In genomic region chr14:49944501-49944900, GRCh38 we compare ENCODE assay signal across 26 cellular contexts.
"Had no signal": no experiment of that assay in that cellular context is flagged by ENCODE, and none has a peak within 500 bp of the region (broad histone marks: within the 10 kb centered on the region; RNA-seq: fewer than 3 reads in every experiment).

No MANE protein-coding gene starts in this region.

- H3K9me3 Mint-ChIP-seq: neural crest cell had no signal

- H3K4me3 ChIP-seq: adrenal gland, body of pancreas, colonic mucosa, left ventricle myocardium inferior, lung, mucosa of descending colon, psoas muscle, right atrium auricular region, suprapubic skin, tibial nerve had no signal

- H3K27me3 ChIP-seq: adrenal gland, body of pancreas, colonic mucosa, right atrium auricular region, suprapubic skin, tibial nerve had no signal

- H3K9me3 ChIP-seq: adrenal gland, body of pancreas, colonic mucosa, left ventricle myocardium inferior, mucosa of descending colon, psoas muscle, right atrium auricular region, suprapubic skin, tibial nerve had no signal

- FAIRE-seq: frontal cortex, islet of Langerhans had no signal

- DNase-seq: activated CD4-positive, alpha-beta memory T cell treated with anti-CD3 and anti-CD28 coated beads for 36 hours; activated CD4-positive, alpha-beta T cell treated with anti-CD3 and anti-CD28 coated beads, Interleukin-2, amount 10 ng/mL, durations not matched to agents 24 days and 14 days; activated CD4-positive, CD25-positive, alpha-beta regulatory T cell treated with anti-CD3 and anti-CD28 coated beads, Interleukin-2, amount 50 U/mL, for 72 hours; activated gamma-delta T cell treated with Interleukin-2 at 50 U/mL for 16 hours; activated T-cell treated with anti-CD3 and anti-CD28 coated beads, Interleukin-2, amount 50 U/mL, for 1 hour; aorta; cerebellar nuclear complex; colonic mucosa; effector memory CD4-positive, alpha-beta T cell; left ventricle myocardium inferior; mucosa of descending colon; nucleus accumbens; psoas muscle; stimulated activated naive CD4-positive, alpha-beta T cell; T1000 had no signal

- H3K9ac ChIP-seq: parathyroid adenoma had no signal

- H3K4me1 ChIP-seq: parathyroid adenoma, psoas muscle had no signal

- ATAC-seq: activated naive CD4-positive, alpha-beta T cell treated with anti-CD3 and anti-CD28 coated beads, Interleukin-2, amount 50 U/mL, for 72 hours; body of pancreas; mucosa of descending colon; psoas muscle had no signal

- H3K4me3 Mint-ChIP-seq: activated CD4-positive, alpha-beta memory T cell treated with anti-CD3 and anti-CD28 coated beads for 36 hours; neural crest cell had no signal

- H3K27ac ChIP-seq: adrenal gland, body of pancreas, colonic mucosa, left ventricle myocardium inferior, parathyroid adenoma, psoas muscle, right atrium auricular region, suprapubic skin, tibial nerve had no signal

- H2AFZ ChIP-seq: parathyroid adenoma had no signal

- H3K36me3 ChIP-seq: adrenal gland, colonic mucosa, left ventricle myocardium inferior, right atrium auricular region, suprapubic skin, tibial nerve had no signal

- H3K79me2 ChIP-seq: parathyroid adenoma had no signal

- H3K27me3 Mint-ChIP-seq: activated CD4-positive, alpha-beta memory T cell treated with anti-CD3 and anti-CD28 coated beads for 36 hours; activated CD4-positive, alpha-beta T cell treated with anti-CD3 and anti-CD28 coated beads, Interleukin-2, amount 10 ng/mL, durations not matched to agents 24 days and 14 days had no signal
